In the genomic region with DNA sequence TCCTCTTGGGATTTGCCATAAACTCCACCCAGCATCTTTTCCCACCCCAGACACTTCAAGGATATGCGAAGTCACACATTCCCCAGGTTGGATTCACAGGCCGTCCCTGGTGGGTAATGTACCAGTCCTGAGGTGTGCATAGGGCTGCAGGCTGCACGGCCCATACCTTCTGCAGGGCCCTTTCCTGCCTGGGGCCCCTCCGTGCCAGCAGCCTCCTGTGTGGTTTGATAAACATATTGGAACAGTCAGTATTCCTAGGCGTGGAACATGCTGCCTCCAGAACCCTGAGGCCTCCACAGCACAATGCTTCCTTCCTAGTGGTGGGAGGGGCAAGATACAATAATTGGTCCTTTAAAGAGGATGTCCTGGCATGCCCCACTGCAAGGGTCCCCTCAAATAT, we compare ENCODE assay signal across 15 cellular contexts.
"Had no signal": no experiment of that assay in that cellular context is flagged by ENCODE, and none has a peak within 500 bp of the region (broad histone marks: within the 10 kb centered on the region; RNA-seq: fewer than 3 reads in every experiment).

No MANE protein-coding gene starts in this region.

- H3K9me3 ChIP-seq: ascending aorta, mucosa of descending colon, thoracic aorta, uterus had no signal

- H3K4me3 ChIP-seq: ascending aorta, mucosa of descending colon, thoracic aorta, uterus had no signal

- H3K27ac ChIP-seq: ascending aorta, foreskin keratinocyte, thoracic aorta, uterus had no signal

- H3K4me1 ChIP-seq: ascending aorta, foreskin keratinocyte, uterus had no signal

- H3K9me3 Mint-ChIP-seq: activated CD4-positive, alpha-beta T cell treated with anti-CD3 and anti-CD28 coated beads, Interleukin-2, amount 10 ng/mL, durations not matched to agents 24 days and 14 days; activated naive CD8-positive, alpha-beta T cell treated with anti-CD3 and anti-CD28 coated beads, Interleukin-2, amount 10 ng/mL, durations not matched to agents 7 days and 5 days; immature natural killer cell; natural killer cell treated with Interleukin-12 subunit alpha and Interleukin-12 subunit beta and Interleukin-15 and Interleukin-18, amount 100 ng/mL, for 72 hours; stimulated activated naive CD8-positive, alpha-beta T cell treated with anti-CD3 and anti-CD28 coated beads, Interleukin-15, Interleukin-2, amounts not matched to agents 100 ng/mL and 50 ng/mL, for 24 hours; WTC11 had no signal

- H3K4me3 Mint-ChIP-seq: activated CD4-positive, alpha-beta T cell treated with anti-CD3 and anti-CD28 coated beads, Interleukin-2, amount 10 ng/mL, durations not matched to agents 24 days and 14 days; activated naive CD8-positive, alpha-beta T cell treated with anti-CD3 and anti-CD28 coated beads, Interleukin-2, amount 10 ng/mL, durations not matched to agents 7 days and 5 days; natural killer cell treated with Interleukin-12 subunit alpha and Interleukin-12 subunit beta and Interleukin-15 and Interleukin-18, amount 100 ng/mL, for 72 hours; stimulated activated naive CD8-positive, alpha-beta T cell treated with anti-CD3 and anti-CD28 coated beads, Interleukin-15, Interleukin-2, amounts not matched to agents 100 ng/mL and 50 ng/mL, for 24 hours; WTC11 had no signal

- ATAC-seq: foreskin keratinocyte, left colon, mucosa of descending colon, WTC11 had no signal

- H3K36me3 ChIP-seq: uterus had no signal

- H3K27me3 Mint-ChIP-seq: activated CD4-positive, alpha-beta T cell treated with anti-CD3 and anti-CD28 coated beads, Interleukin-2, amount 10 ng/mL, durations not matched to agents 24 days and 14 days; activated naive CD8-positive, alpha-beta T cell treated with anti-CD3 and anti-CD28 coated beads, Interleukin-2, amount 10 ng/mL, durations not matched to agents 7 days and 5 days; natural killer cell treated with Interleukin-12 subunit alpha and Interleukin-12 subunit beta and Interleukin-15 and Interleukin-18, amount 100 ng/mL, for 72 hours; stimulated activated naive CD8-positive, alpha-beta T cell treated with anti-CD3 and anti-CD28 coated beads, Interleukin-15, Interleukin-2, amounts not matched to agents 100 ng/mL and 50 ng/mL, for 24 hours had no signal

- H3K4me1 Mint-ChIP-seq: WTC11 had no signal

- H3K27me3 ChIP-seq: ascending aorta, foreskin keratinocyte, uterus had no signal

- H3K36me3 Mint-ChIP-seq: WTC11 had no signal

- H3K27ac Mint-ChIP-seq: activated CD4-positive, alpha-beta T cell treated with anti-CD3 and anti-CD28 coated beads, Interleukin-2, amount 10 ng/mL, durations not matched to agents 24 days and 14 days; activated naive CD8-positive, alpha-beta T cell treated with anti-CD3 and anti-CD28 coated beads, Interleukin-2, amount 10 ng/mL, durations not matched to agents 7 days and 5 days; WTC11 had no signal

- DNase-seq: activated CD4-positive, alpha-beta T cell treated with anti-CD3 and anti-CD28 coated beads, Interleukin-2, amount 10 ng/mL, durations not matched to agents 24 days and 14 days; activated naive CD8-positive, alpha-beta T cell treated with anti-CD3 and anti-CD28 coated beads, Interleukin-2, amount 10 ng/mL, durations not matched to agents 7 days and 5 days; foreskin keratinocyte; immature natural killer cell; left colon; mammary epithelial cell; stimulated activated CD4-positive, alpha-beta T cell treated with anti-CD3 and anti-CD28 coated beads, Interleukin-4, amount 100 ng/mL, for 1 hour; stimulated activated CD8-positive, alpha-beta memory T cell treated with anti-CD3 and anti-CD28 coated beads, Interleukin-4, amount 100 ng/mL, for 48 hours; uterus had no signal
